ENCODE assay signal across 8 cellular contexts in the genomic region with DNA sequence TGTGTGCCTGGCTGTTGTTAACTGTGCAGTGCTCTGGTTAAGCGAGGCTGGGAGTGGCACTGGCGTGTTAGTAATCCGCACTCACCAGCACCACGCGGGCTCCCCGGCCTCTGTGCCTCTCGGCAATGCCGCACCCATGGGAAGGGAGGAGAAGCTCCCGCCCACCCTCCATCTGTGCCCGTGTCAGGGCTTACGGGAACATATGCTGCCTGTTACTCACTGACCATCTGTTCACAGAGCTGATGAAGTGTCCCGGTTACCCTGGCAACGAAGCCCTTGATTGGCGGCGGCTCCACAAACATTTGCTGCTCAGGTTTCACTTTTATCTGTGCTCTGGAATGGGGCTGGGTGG.
DNase-seq lines count a peak whose midpoint lies in the region; ATAC-seq lines count a peak whose summit lies in the region.

No MANE protein-coding gene starts in this region.

- H3K27me3 Mint-ChIP-seq in T-cell, result peaks cover 12 to 14% of the 10 kb centered on the region in 2 donors

- POLR2A ChIA-PET in T-cell (lab: Charles Lee), result no interaction called here

- CTCF ChIA-PET in T-cell (lab: Charles Lee), result no interaction called here

- H3K9me3 Mint-ChIP-seq in T-cell, result peaks cover 5 to 15% (median 9%) of the 10 kb centered on the region in 3 donors

- no peak overlapping the region for H3K27ac Mint-ChIP-seq in T-cell

- ATAC-seq in HG02678 (IDR thresholded peaks at IDR 0.05; ENCODE audit: unreplicated experiment) (peak; percentile 97), T-cell (replicated peaks in 1 of 4) (no peak)

- H3K36me3 Mint-ChIP-seq in T-cell, result no peaks in the 10 kb centered on the region

- H3K4me3 Mint-ChIP-seq in T-cell, result peak overlapping the region; percentile 24 to 34 (median 29)

- H3K4me1 Mint-ChIP-seq in T-cell, result peaks cover 0 to 6% (median 5%) of the 10 kb centered on the region in 3 donors

- DNase-seq in activated CD4-positive, alpha-beta T cell treated with anti-CD3 and anti-CD28 coated beads for 48 hours, result peak; percentile 76
- no peak for DNase-seq in activated CD4-positive, alpha-beta T cell treated with anti-CD3 and anti-CD28 coated beads for 1 hour
- DNase-seq in NCI-H1105 treated with DMSO at 0.1 percent for 48 hours (lab: John Stamatoyannopoulos, UW) (peak; percentile 99), T-cell (peak in 10 of 34 experiments; percentile 7 to 42 (median 22)), ecto neural progenitor cell (ENCODE audit: low spot score) (peak; percentile 92), lung microvascular endothelial cell (ENCODE audit: low read depth in 2 of 2) (peak; percentile 90 to 98)
- DNase-seq in stimulated activated CD8-positive, alpha-beta memory T cell treated with anti-CD3 and anti-CD28 coated beads, Interleukin-4, amount 100 ng/mL, for 24 hours (ENCODE audit: low read depth), result peak; percentile 27
